ENCODE assay signal across 2 cellular contexts in genomic region chr12:110186059-110186458, GRCh38.
TF ChIP-seq lines count a peak whose summit lies in the region.

No MANE protein-coding gene starts in this region.

TF ChIP-seq in HEK293, 187 proteins besides CTCF, POLR2A, EP300 and RAD21 (continued from another document and continues in another):
- no peak for TF ChIP-seq ZNF221 (tag by site-specific recombination; IDR thresholded peaks at IDR 0.05; ENCODE audit: borderline replicate concordance)
- TF ChIP-seq ZNF600 (tag by site-specific recombination; IDR thresholded peaks at IDR 0.05): no peak
- no peak for TF ChIP-seq ZNF133 (tag by site-specific recombination; IDR thresholded peaks at IDR 0.05)
- TF ChIP-seq PRDM4 (tag by site-specific recombination; IDR thresholded peaks at IDR 0.05): no peak
- TF ChIP-seq, protein P1, sequence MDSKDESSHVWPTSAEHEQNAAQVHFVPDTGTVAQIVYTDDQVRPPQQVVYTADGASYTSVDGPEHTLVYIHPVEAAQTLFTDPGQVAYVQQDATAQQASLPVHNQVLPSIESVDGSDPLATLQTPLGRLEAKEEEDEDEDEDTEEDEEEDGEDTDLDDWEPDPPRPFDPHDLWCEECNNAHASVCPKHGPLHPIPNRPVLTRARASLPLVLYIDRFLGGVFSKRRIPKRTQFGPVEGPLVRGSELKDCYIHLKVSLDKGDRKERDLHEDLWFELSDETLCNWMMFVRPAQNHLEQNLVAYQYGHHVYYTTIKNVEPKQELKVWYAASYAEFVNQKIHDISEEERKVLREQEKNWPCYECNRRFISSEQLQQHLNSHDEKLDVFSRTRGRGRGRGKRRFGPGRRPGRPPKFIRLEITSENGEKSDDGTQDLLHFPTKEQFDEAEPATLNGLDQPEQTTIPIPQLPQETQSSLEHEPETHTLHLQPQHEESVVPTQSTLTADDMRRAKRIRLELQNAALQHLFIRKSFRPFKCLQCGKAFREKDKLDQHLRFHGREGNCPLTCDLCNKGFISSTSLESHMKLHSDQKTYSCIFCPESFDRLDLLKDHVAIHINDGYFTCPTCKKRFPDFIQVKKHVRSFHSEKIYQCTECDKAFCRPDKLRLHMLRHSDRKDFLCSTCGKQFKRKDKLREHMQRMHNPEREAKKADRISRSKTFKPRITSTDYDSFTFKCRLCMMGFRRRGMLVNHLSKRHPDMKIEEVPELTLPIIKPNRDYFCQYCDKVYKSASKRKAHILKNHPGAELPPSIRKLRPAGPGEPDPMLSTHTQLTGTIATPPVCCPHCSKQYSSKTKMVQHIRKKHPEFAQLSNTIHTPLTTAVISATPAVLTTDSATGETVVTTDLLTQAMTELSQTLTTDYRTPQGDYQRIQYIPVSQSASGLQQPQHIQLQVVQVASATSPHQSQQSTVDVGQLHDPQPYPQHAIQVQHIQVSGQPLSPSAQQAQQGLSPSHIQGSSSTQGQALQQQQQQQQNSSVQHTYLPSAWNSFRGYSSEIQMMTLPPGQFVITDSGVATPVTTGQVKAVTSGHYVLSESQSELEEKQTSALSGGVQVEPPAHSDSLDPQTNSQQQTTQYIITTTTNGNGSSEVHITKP (tag by site-specific recombination; IDR thresholded peaks at IDR 0.05): no peak
- peak; percentile 47; the same call in 1 of the 2 replicates for TF ChIP-seq SP7 (tag by site-specific recombination; IDR thresholded peaks at IDR 0.05)
- no peak for TF ChIP-seq ZXDB (tag by site-specific recombination; IDR thresholded peaks at IDR 0.05)
- no peak for TF ChIP-seq HOXD13 (CRISPR knock-in tag; IDR thresholded peaks at IDR 0.05; ENCODE audit: borderline replicate concordance)
- no peak for TF ChIP-seq ZNF239 (tag by site-specific recombination; IDR thresholded peaks at IDR 0.05)
- no peak for TF ChIP-seq ZNF830 (tag by site-specific recombination; IDR thresholded peaks at IDR 0.05; ENCODE audit: low read depth)
- no peak for TF ChIP-seq ZNF585B (tag by site-specific recombination; IDR thresholded peaks at IDR 0.05)
- no peak for TF ChIP-seq GLI2 (tag by site-specific recombination; IDR thresholded peaks at IDR 0.05; ENCODE audit: borderline replicate concordance, low read depth)
- peak; percentile 90 for TF ChIP-seq SETDB1 (IDR thresholded peaks at IDR 0.05; ENCODE audit: insufficient read length, low read length)
- 0 out of 2 replicates have a peak, but pooled peaks have one; percentile 12 for TF ChIP-seq ZNF311 (tag by site-specific recombination; IDR thresholded peaks at IDR 0.05; ENCODE audit: borderline replicate concordance)
- no peak for TF ChIP-seq ZNF561 (tag by site-specific recombination; IDR thresholded peaks at IDR 0.05; ENCODE audit: borderline replicate concordance)
- 0 out of 2 replicates have a peak, but pooled peaks have one; percentile 21 for TF ChIP-seq ZEB2 (tag by site-specific recombination; IDR thresholded peaks at IDR 0.05)
- TF ChIP-seq HOXA7 (CRISPR knock-in tag; IDR thresholded peaks at IDR 0.05; ENCODE audit: borderline replicate concordance): no peak
- no peak for TF ChIP-seq WT1 (tag by site-specific recombination; IDR thresholded peaks at IDR 0.05)
- TF ChIP-seq, protein P2, sequence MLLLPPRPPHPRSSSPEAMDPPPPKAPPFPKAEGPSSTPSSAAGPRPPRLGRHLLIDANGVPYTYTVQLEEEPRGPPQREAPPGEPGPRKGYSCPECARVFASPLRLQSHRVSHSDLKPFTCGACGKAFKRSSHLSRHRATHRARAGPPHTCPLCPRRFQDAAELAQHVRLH (tag by site-specific recombination; IDR thresholded peaks at IDR 0.05): 0 out of 2 replicates have a peak, but pooled peaks have one; percentile 19
- TF ChIP-seq ZBTB48 (tag by site-specific recombination; IDR thresholded peaks at IDR 0.05): no peak
- TF ChIP-seq ZBTB7A (tag by site-specific recombination; IDR thresholded peaks at IDR 0.05; ENCODE audit: low read depth): no peak
- TF ChIP-seq ZNF555 (tag by site-specific recombination; conservative IDR thresholded peaks at IDR 0.05): no peak
- no peak for TF ChIP-seq SCRT1 (tag by site-specific recombination; IDR thresholded peaks at IDR 0.05; ENCODE audit: borderline replicate concordance)
- peak; percentile 14; the same call in 1 of the 2 replicates for TF ChIP-seq KLF16 (tag by site-specific recombination; IDR thresholded peaks at IDR 0.05)

TF ChIP-seq in K562, 482 proteins besides CTCF, POLR2A, EP300 and RAD21 (continued from another document and continues in another):
- TF ChIP-seq, protein P3, sequence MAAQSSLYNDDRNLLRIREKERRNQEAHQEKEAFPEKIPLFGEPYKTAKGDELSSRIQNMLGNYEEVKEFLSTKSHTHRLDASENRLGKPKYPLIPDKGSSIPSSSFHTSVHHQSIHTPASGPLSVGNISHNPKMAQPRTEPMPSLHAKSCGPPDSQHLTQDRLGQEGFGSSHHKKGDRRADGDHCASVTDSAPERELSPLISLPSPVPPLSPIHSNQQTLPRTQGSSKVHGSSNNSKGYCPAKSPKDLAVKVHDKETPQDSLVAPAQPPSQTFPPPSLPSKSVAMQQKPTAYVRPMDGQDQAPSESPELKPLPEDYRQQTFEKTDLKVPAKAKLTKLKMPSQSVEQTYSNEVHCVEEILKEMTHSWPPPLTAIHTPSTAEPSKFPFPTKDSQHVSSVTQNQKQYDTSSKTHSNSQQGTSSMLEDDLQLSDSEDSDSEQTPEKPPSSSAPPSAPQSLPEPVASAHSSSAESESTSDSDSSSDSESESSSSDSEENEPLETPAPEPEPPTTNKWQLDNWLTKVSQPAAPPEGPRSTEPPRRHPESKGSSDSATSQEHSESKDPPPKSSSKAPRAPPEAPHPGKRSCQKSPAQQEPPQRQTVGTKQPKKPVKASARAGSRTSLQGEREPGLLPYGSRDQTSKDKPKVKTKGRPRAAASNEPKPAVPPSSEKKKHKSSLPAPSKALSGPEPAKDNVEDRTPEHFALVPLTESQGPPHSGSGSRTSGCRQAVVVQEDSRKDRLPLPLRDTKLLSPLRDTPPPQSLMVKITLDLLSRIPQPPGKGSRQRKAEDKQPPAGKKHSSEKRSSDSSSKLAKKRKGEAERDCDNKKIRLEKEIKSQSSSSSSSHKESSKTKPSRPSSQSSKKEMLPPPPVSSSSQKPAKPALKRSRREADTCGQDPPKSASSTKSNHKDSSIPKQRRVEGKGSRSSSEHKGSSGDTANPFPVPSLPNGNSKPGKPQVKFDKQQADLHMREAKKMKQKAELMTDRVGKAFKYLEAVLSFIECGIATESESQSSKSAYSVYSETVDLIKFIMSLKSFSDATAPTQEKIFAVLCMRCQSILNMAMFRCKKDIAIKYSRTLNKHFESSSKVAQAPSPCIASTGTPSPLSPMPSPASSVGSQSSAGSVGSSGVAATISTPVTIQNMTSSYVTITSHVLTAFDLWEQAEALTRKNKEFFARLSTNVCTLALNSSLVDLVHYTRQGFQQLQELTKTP (IDR thresholded peaks at IDR 0.05; ENCODE audit: low read depth in 1 of 2, partially characterized antibody in 2 of 2): no peak
- TF ChIP-seq ZNF23 (CRISPR knock-in tag; IDR thresholded peaks at IDR 0.05): no peak
- TF ChIP-seq, protein P4, sequence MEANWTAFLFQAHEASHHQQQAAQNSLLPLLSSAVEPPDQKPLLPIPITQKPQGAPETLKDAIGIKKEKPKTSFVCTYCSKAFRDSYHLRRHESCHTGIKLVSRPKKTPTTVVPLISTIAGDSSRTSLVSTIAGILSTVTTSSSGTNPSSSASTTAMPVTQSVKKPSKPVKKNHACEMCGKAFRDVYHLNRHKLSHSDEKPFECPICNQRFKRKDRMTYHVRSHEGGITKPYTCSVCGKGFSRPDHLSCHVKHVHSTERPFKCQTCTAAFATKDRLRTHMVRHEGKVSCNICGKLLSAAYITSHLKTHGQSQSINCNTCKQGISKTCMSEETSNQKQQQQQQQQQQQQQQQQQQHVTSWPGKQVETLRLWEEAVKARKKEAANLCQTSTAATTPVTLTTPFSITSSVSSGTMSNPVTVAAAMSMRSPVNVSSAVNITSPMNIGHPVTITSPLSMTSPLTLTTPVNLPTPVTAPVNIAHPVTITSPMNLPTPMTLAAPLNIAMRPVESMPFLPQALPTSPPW (CRISPR knock-in tag; IDR thresholded peaks at IDR 0.05): no peak
- 0 out of 2 replicates have a peak, but pooled peaks have one; percentile 22 for TF ChIP-seq NCOA1 (IDR thresholded peaks at IDR 0.05; ENCODE audit: low read depth)
- no peak for TF ChIP-seq BACH1 (tag; IDR thresholded peaks at IDR 0.05)
- TF ChIP-seq MIER1 (IDR thresholded peaks at IDR 0.05; ENCODE audit: low read depth): no peak
- no peak for TF ChIP-seq ZNF253 (CRISPR knock-in tag; conservative IDR thresholded peaks at IDR 0.05)
- no peak for TF ChIP-seq USF1 (CRISPR knock-in tag; IDR thresholded peaks at IDR 0.05)
- no peak for TF ChIP-seq RB1 (IDR thresholded peaks at IDR 0.05; ENCODE audit: low read depth)
- TF ChIP-seq, protein P5, sequence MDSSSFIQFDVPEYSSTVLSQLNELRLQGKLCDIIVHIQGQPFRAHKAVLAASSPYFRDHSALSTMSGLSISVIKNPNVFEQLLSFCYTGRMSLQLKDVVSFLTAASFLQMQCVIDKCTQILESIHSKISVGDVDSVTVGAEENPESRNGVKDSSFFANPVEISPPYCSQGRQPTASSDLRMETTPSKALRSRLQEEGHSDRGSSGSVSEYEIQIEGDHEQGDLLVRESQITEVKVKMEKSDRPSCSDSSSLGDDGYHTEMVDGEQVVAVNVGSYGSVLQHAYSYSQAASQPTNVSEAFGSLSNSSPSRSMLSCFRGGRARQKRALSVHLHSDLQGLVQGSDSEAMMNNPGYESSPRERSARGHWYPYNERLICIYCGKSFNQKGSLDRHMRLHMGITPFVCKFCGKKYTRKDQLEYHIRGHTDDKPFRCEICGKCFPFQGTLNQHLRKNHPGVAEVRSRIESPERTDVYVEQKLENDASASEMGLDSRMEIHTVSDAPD (CRISPR knock-in tag; IDR thresholded peaks at IDR 0.05): no peak
- no peak for TF ChIP-seq ZZZ3 (IDR thresholded peaks at IDR 0.05)
- no peak for TF ChIP-seq CTBP1 (IDR thresholded peaks at IDR 0.05; ENCODE audit: borderline replicate concordance)
- no peak for TF ChIP-seq ZSCAN29 (IDR thresholded peaks at IDR 0.05)
- no peak for TF ChIP-seq ZNF3 (CRISPR knock-in tag; IDR thresholded peaks at IDR 0.05)
- TF ChIP-seq ZNF121 (CRISPR knock-in tag; conservative IDR thresholded peaks at IDR 0.05): no peak
- peak in 1 of 2 experiments; percentile 96; a peak in 2 of 4 replicates for TF ChIP-seq HDAC1 (IDR thresholded peaks at IDR 0.05)
- TF ChIP-seq ARID2 (IDR thresholded peaks at IDR 0.05): no peak
- no peak for TF ChIP-seq CBFA2T2 (conservative IDR thresholded peaks at IDR 0.05)
- TF ChIP-seq HIVEP1 (CRISPR knock-in tag; IDR thresholded peaks at IDR 0.05): no peak
- no peak for TF ChIP-seq IRF2 (CRISPR knock-in tag; IDR thresholded peaks at IDR 0.05)
- TF ChIP-seq, protein P6, sequence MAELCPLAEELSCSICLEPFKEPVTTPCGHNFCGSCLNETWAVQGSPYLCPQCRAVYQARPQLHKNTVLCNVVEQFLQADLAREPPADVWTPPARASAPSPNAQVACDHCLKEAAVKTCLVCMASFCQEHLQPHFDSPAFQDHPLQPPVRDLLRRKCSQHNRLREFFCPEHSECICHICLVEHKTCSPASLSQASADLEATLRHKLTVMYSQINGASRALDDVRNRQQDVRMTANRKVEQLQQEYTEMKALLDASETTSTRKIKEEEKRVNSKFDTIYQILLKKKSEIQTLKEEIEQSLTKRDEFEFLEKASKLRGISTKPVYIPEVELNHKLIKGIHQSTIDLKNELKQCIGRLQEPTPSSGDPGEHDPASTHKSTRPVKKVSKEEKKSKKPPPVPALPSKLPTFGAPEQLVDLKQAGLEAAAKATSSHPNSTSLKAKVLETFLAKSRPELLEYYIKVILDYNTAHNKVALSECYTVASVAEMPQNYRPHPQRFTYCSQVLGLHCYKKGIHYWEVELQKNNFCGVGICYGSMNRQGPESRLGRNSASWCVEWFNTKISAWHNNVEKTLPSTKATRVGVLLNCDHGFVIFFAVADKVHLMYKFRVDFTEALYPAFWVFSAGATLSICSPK (IDR thresholded peaks at IDR 0.05; ENCODE audit: borderline replicate concordance): no peak
- peak; percentile 75 for TF ChIP-seq NBN (IDR thresholded peaks at IDR 0.05; ENCODE audit: low read depth)
- TF ChIP-seq KDM4B (IDR thresholded peaks at IDR 0.05; ENCODE audit: borderline replicate concordance in 2 of 2, low read depth in 1 of 2): no peak
- TF ChIP-seq, protein P7, sequence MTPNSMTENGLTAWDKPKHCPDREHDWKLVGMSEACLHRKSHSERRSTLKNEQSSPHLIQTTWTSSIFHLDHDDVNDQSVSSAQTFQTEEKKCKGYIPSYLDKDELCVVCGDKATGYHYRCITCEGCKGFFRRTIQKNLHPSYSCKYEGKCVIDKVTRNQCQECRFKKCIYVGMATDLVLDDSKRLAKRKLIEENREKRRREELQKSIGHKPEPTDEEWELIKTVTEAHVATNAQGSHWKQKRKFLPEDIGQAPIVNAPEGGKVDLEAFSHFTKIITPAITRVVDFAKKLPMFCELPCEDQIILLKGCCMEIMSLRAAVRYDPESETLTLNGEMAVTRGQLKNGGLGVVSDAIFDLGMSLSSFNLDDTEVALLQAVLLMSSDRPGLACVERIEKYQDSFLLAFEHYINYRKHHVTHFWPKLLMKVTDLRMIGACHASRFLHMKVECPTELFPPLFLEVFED (CRISPR knock-in tag; conservative IDR thresholded peaks at IDR 0.05): no peak
- TF ChIP-seq RBM22 (IDR thresholded peaks at IDR 0.05; ENCODE audit: low read depth, low read length, poor library complexity, severe bottlenecking): no peak
- TF ChIP-seq L3MBTL2 (IDR thresholded peaks at IDR 0.05): no peak
- TF ChIP-seq NFIC (IDR thresholded peaks at IDR 0.05): no peak
- no peak for TF ChIP-seq MYNN (IDR thresholded peaks at IDR 0.05)
- TF ChIP-seq MYNN (CRISPR knock-in tag; IDR thresholded peaks at IDR 0.05): no peak
- TF ChIP-seq ATF1 (CRISPR knock-in tag; IDR thresholded peaks at IDR 0.05): no peak
- no peak for TF ChIP-seq ATF1 (tag; IDR thresholded peaks at IDR 0.05)
- no peak for TF ChIP-seq KAT7 (CRISPR knock-in tag; IDR thresholded peaks at IDR 0.05; ENCODE audit: borderline replicate concordance)
- peak; percentile 54; the same call in 1 of the 2 replicates for TF ChIP-seq SMARCA5 (IDR thresholded peaks at IDR 0.05)
- TF ChIP-seq SRSF9 (IDR thresholded peaks at IDR 0.05; ENCODE audit: borderline replicate concordance, low read depth, low read length): no peak
- TF ChIP-seq BRF1 (IDR thresholded peaks at IDR 0.05; ENCODE audit: borderline replicate concordance, extremely low read depth, insufficient read length): no peak
- TF ChIP-seq DDX20 (tag; IDR thresholded peaks at IDR 0.05; ENCODE audit: low read depth): no peak
- no peak for TF ChIP-seq RBM17 (IDR thresholded peaks at IDR 0.05; ENCODE audit: borderline replicate concordance, low read depth, low read length)
- no peak for TF ChIP-seq STAT5A (IDR thresholded peaks at IDR 0.05; ENCODE audit: borderline replicate concordance, low read length)
- TF ChIP-seq CHD1 (IDR thresholded peaks at IDR 0.05; ENCODE audit: low read length): no peak
- TF ChIP-seq ZBTB17 (CRISPR knock-in tag; IDR thresholded peaks at IDR 0.05): no peak
- TF ChIP-seq LEF1 (IDR thresholded peaks at IDR 0.05): peak; percentile 57; the same call in 1 of the 2 replicates
- TF ChIP-seq TRIM28 (IDR thresholded peaks at IDR 0.05): peak; percentile 100
- TF ChIP-seq IFI16 (CRISPR knock-in tag; IDR thresholded peaks at IDR 0.05): no peak
- TF ChIP-seq ZNF780A (CRISPR knock-in tag; IDR thresholded peaks at IDR 0.05): no peak
- no peak for TF ChIP-seq HNRNPL (IDR thresholded peaks at IDR 0.05; ENCODE audit: low read depth, low read length)
- TF ChIP-seq CBFB (CRISPR knock-in tag; IDR thresholded peaks at IDR 0.05): no peak
- TF ChIP-seq YBX1 (IDR thresholded peaks at IDR 0.05): no peak
- TF ChIP-seq ARNT (IDR thresholded peaks at IDR 0.05): peak; percentile 33 to 68; a peak in 1 of 4 replicates
